ENCODE assay signal across 12 cellular contexts in genomic region chr1:204524986-204525385, GRCh38. TPM values are rescaled to one million over a fixed set of nuclear protein-coding genes. Genes with fewer than 3 reads are reported as not detected.
DNase-seq lines count a peak whose midpoint lies in the region; ATAC-seq and TF ChIP-seq lines count a peak whose summit lies in the region.
"Had no signal": no experiment of that assay in that cellular context is flagged by ENCODE, and none has a peak within 500 bp of the region (broad histone marks: within the 10 kb centered on the region; RNA-seq: fewer than 3 reads in every experiment).

No MANE protein-coding gene starts in this region.

- no peaks in the 10 kb centered on the region for H3K9me3 ChIP-seq in H9 (ENCODE audit: control insufficient read depth, low read depth, low read length)

- no peak overlapping the region for H4K8ac ChIP-seq in H9 (replicated peaks; ENCODE audit: insufficient read length, low read depth, low read length)

- H3K18ac ChIP-seq in H9 (ENCODE audit: insufficient read length, low read depth, low read length): no peak overlapping the region

- DNase-seq in activated CD4-positive, alpha-beta T cell treated with anti-CD3 and anti-CD28 coated beads for 36 hours: no peak
- DNase-seq in activated CD4-positive, alpha-beta T cell treated with anti-CD3 and anti-CD28 coated beads for 48 hours: no peak
- no peak for DNase-seq in H9
- no peak for DNase-seq in WTC11 (ENCODE audit: low spot score)
- DNase-seq in H4 (ENCODE audit: low spot score): no peak
- no peak for DNase-seq in AG20443 (ENCODE audit: low spot score)
- DNase-seq in H7: no peak
- DNase-seq: mesendoderm, NCI-H446, right cardiac atrium had no signal

- no peak overlapping the region for H3K4me3 ChIP-seq in H7 (ENCODE audit: insufficient read depth, low read depth, low read length)
- H3K4me3 ChIP-seq: K562 had no signal

- H3K9me3 Mint-ChIP-seq in activated CD4-positive, alpha-beta T cell treated with anti-CD3 and anti-CD28 coated beads for 36 hours (ENCODE audit: low read depth): peaks cover 8% of the 10 kb centered on the region
- H3K9me3 Mint-ChIP-seq in H9 (peaks cover 8 to 16% of the 10 kb centered on the region in 2 experiments), WTC11 (peaks cover 16% of the 10 kb centered on the region), nephron (no peaks in the 10 kb centered on the region)

- H3K23me2 ChIP-seq in H9 (ENCODE audit: insufficient read length, low read depth, low read length, poor library complexity, severe bottlenecking): no peaks in the 10 kb centered on the region

- H4K5ac ChIP-seq in H9 (ENCODE audit: insufficient read length, low read depth, low read length): no peak overlapping the region

- H3K56ac ChIP-seq in H9 (ENCODE audit: insufficient read length, low read depth, low read length): no peak overlapping the region

- no peak overlapping the region for H3K9ac ChIP-seq in H9 (ENCODE audit: extremely low read depth, insufficient read length, low read length)

- intact Hi-C loops in activated CD4-positive, alpha-beta T cell treated with anti-CD3 and anti-CD28 coated beads for 36 hours (cut with DNase I, micrococcal nuclease): loop anchor here in 1 of 2 experiments (2.0 kb wide), 1 partner anchor 20 kb away; no protein-coding TSS in a partner anchor

- H4K20me1 ChIP-seq in H9 (ENCODE audit: control insufficient read depth, insufficient read depth, insufficient read length): no peaks in the 10 kb centered on the region

- no peak overlapping the region for H2BK12ac ChIP-seq in H9 (ENCODE audit: insufficient read length, low read depth, low read length)

- no peak overlapping the region for H3K4ac ChIP-seq in H9 (ENCODE audit: low read depth, low read length)

- ATAC-seq in activated CD4-positive, alpha-beta T cell treated with anti-CD3 and anti-CD28 coated beads for 36 hours: peak; percentile 43
- no peak for ATAC-seq in WTC11
- ATAC-seq: K562, right cardiac atrium had no signal

- no peak overlapping the region for H3K4me3 Mint-ChIP-seq in activated CD4-positive, alpha-beta T cell treated with anti-CD3 and anti-CD28 coated beads for 36 hours
- no peak overlapping the region for H3K4me3 Mint-ChIP-seq in H9
- H3K4me3 Mint-ChIP-seq in WTC11: peak overlapping the region; percentile 43
- H3K4me3 Mint-ChIP-seq in nephron: no peak overlapping the region

- no CpG with 5 or more reads among the region's 3 CpGs for whole genome bisulfite sequencing in H9 (ENCODE audit: extremely low coverage, insufficient read length, low lambda C conversion rate)

- H3K4me1 Mint-ChIP-seq in activated CD4-positive, alpha-beta T cell treated with anti-CD3 and anti-CD28 coated beads for 36 hours: peaks cover 43% of the 10 kb centered on the region
- H3K4me1 Mint-ChIP-seq in H9 (peaks cover 10 to 12% of the 10 kb centered on the region in 2 experiments), WTC11 (peaks cover 12% of the 10 kb centered on the region), nephron (peaks cover 15% of the 10 kb centered on the region)

- H3K14ac ChIP-seq in H9 (ENCODE audit: insufficient read depth, low read length): no peak overlapping the region

- no peaks in the 10 kb centered on the region for H3K4me1 ChIP-seq in H9 (ENCODE audit: insufficient read depth, low read length)

- H2BK15ac ChIP-seq in H9 (ENCODE audit: low read depth, low read length): no peak overlapping the region

- H3K36me3 Mint-ChIP-seq in activated CD4-positive, alpha-beta T cell treated with anti-CD3 and anti-CD28 coated beads for 36 hours (ENCODE audit: low read depth): peaks cover 63% of the 10 kb centered on the region
- H3K36me3 Mint-ChIP-seq in H9 (ENCODE audit: insufficient read depth in 1 of 3, low read depth in 3 of 3) (peaks cover 42 to 65% (median 60%) of the 10 kb centered on the region in 3 experiments), WTC11 (peaks cover 68% of the 10 kb centered on the region), nephron (ENCODE audit: low read depth) (peaks cover 64% of the 10 kb centered on the region)

- H3K4me2 ChIP-seq in H9 (ENCODE audit: insufficient read depth, insufficient read length, low read length): no peak overlapping the region

- H2BK5ac ChIP-seq in H9 (ENCODE audit: insufficient read length, low read length): no peak overlapping the region

- H3K79me2 ChIP-seq in H9 (ENCODE audit: insufficient read depth, low read length): peaks cover 5% of the 10 kb centered on the region; the same call in 1 of the 2 replicates

- no peak overlapping the region for H3K27ac ChIP-seq in H9 (ENCODE audit: insufficient read length, low read depth, low read length)

- no peak for TF ChIP-seq CTCF in H9 (conservative IDR thresholded peaks at IDR 0.05)
- no peak for TF ChIP-seq CTCF in WTC11 (IDR thresholded peaks at IDR 0.05)
- no peak for TF ChIP-seq CTCF in nephron (IDR thresholded peaks at IDR 0.05; ENCODE audit: unreplicated experiment in 3 of 3)

- no peak overlapping the region for H3K23ac ChIP-seq in H9 (ENCODE audit: insufficient read length, low read depth, low read length)

- CTCF ChIA-PET in activated CD4-positive, alpha-beta T cell treated with anti-CD3 and anti-CD28 coated beads for 36 hours (lab: Charles Lee): interaction anchor here (0.7 to 2.2 kb wide), 6 partner anchors 9 to 282 kb away, joined by 3 to 14 read pairs (median 6); no protein-coding TSS in a partner anchor
- CTCF ChIA-PET in WTC11 (lab: Charles Lee): interaction anchor here (0.9 to 2.5 kb wide), 3 partner anchors 79 to 282 kb away, joined by 3 to 10 read pairs (median 4); no protein-coding TSS in a partner anchor

- H2AFZ ChIP-seq in H9 (ENCODE audit: low read length): no peak overlapping the region

- H3T11ph ChIP-seq in H9 (ENCODE audit: low read length): no peak overlapping the region

- H2BK20ac ChIP-seq in H9 (ENCODE audit: low read depth, low read length, poor library complexity, severe bottlenecking): no peak overlapping the region

- no peak overlapping the region for H4K91ac ChIP-seq in H9 (ENCODE audit: insufficient read length, low read depth, low read length)

- H3K27me3 ChIP-seq in H9 (ENCODE audit: insufficient read depth, low read length): no peaks in the 10 kb centered on the region
- no peaks in the 10 kb centered on the region for H3K27me3 ChIP-seq in H7 (ENCODE audit: control insufficient read depth, insufficient read depth, low read length)

- no peak overlapping the region for H2AK5ac ChIP-seq in H9 (ENCODE audit: insufficient read length, low read length)

- H3K79me1 ChIP-seq in H9 (ENCODE audit: insufficient read depth, low read depth, low read length, poor library complexity, severe bottlenecking): peaks cover 4% of the 10 kb centered on the region

- no peak overlapping the region for H2BK120ac ChIP-seq in H9 (ENCODE audit: low read depth, low read length, poor library complexity, severe bottlenecking)

- peaks cover 19% of the 10 kb centered on the region for H3K36me3 ChIP-seq in H7 (replicated peaks; ENCODE audit: control insufficient read depth, insufficient read depth, low read length)

- H3K27me3 Mint-ChIP-seq in activated CD4-positive, alpha-beta T cell treated with anti-CD3 and anti-CD28 coated beads for 36 hours: no peaks in the 10 kb centered on the region
- H3K27me3 Mint-ChIP-seq in H9 (ENCODE audit: low read depth) (no peaks in the 10 kb centered on the region), WTC11 (ENCODE audit: low read depth) (no peaks in the 10 kb centered on the region), nephron (ENCODE audit: low read depth) (no peaks in the 10 kb centered on the region)

- POLR2A ChIA-PET in activated CD4-positive, alpha-beta T cell treated with anti-CD3 and anti-CD28 coated beads for 36 hours (lab: Charles Lee): interaction anchor here (0.7 kb wide), 1 partner anchor 8 kb away, joined by 3 read pairs; no protein-coding TSS in a partner anchor
- POLR2A ChIA-PET in WTC11 (lab: Charles Lee): interaction anchor here (1.4 kb wide), 1 partner anchor 9 kb away, joined by 4 read pairs; the partner anchor contains the start of gene MDM4

- peak overlapping the region; percentile 87 for H3K27ac Mint-ChIP-seq in activated CD4-positive, alpha-beta T cell treated with anti-CD3 and anti-CD28 coated beads for 36 hours
- H3K27ac Mint-ChIP-seq in H9 (peak overlapping the region in 2 of 3 experiments; percentile 73 to 78; a peak in 4 of 7 replicates), WTC11 (peak overlapping the region; percentile 98), nephron (peak overlapping the region in 2 of 3 experiments; percentile 66)

TF ChIP-seq in WTC11, 78 proteins besides CTCF, POLR2A, EP300 and RAD21 (continues in another document):
- TF ChIP-seq NR2C2 (CRISPR knock-in tag; IDR thresholded peaks at IDR 0.05): no peak
- TF ChIP-seq, protein P1, sequence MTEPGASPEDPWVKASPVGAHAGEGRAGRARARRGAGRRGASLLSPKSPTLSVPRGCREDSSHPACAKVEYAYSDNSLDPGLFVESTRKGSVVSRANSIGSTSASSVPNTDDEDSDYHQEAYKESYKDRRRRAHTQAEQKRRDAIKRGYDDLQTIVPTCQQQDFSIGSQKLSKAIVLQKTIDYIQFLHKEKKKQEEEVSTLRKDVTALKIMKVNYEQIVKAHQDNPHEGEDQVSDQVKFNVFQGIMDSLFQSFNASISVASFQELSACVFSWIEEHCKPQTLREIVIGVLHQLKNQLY (CRISPR knock-in tag; IDR thresholded peaks at IDR 0.05): no peak

RNA-seq across cellular contexts. Expression of gene MDM4, which starts 8.8 kb away (rescaled TPM):
- 10 to 100 TPM; 89.1 to 94.6 TPM for total RNA-seq in activated CD4-positive, alpha-beta T cell treated with anti-CD3 and anti-CD28 coated beads for 36 hours
- 47.2 and 49.6 TPM in 2 replicates for total RNA-seq in H9 (2021)
- total RNA-seq in WTC11 (2021): 73.5 to 76.2 TPM (median 74.1 TPM) in 3 replicates
- 3.6 and 5.9 TPM in 2 replicates for total RNA-seq in H4 (2014; rRNA removed; shearing (Covaris generic))
- total RNA-seq in H7 (2014; rRNA removed; shearing (Covaris generic)): 15.9 and 17.6 TPM in 2 replicates

RNA-seq across cellular contexts. Expression of gene PIK3C2B, which starts 30.4 kb away (rescaled TPM):
- 10 to 100 TPM; 38.2 to 44.0 TPM for total RNA-seq in activated CD4-positive, alpha-beta T cell treated with anti-CD3 and anti-CD28 coated beads for 36 hours
- 13.1 and 13.2 TPM in 2 replicates for total RNA-seq in H9 (2021)
- 20.8 to 27.7 TPM (median 22.6 TPM) in 3 replicates for total RNA-seq in WTC11 (2021)
- 2.4 and 3.4 TPM in 2 replicates for total RNA-seq in H4 (2014; rRNA removed; shearing (Covaris generic))
- total RNA-seq in H7 (2014; rRNA removed; shearing (Covaris generic)): 14.7 and 18.1 TPM in 2 replicates
